In genomic region chr11:131638889-131639288, GRCh38 we compare ENCODE assay signal across 29 cellular contexts.
"Had no signal": no experiment of that assay in that cellular context is flagged by ENCODE, and none has a peak within 500 bp of the region (broad histone marks: within the 10 kb centered on the region; RNA-seq: fewer than 3 reads in every experiment).

No MANE protein-coding gene starts in this region.

- H3K36me3 Mint-ChIP-seq: naive thymus-derived CD8-positive, alpha-beta T cell; natural killer cell treated with Interleukin-12 subunit alpha and Interleukin-12 subunit beta and Interleukin-15 and Interleukin-18, amount 100 ng/mL, for 72 hours; stimulated activated naive B cell treated with anti-CD40 and anti-IgM and Interleukin-4, amounts not matched to agents 10 μg/mL and 1 μg/mL and 100 μg/mL, for 72 hours had no signal

- ATAC-seq: naive thymus-derived CD8-positive, alpha-beta T cell; natural killer cell treated with Interleukin-12 subunit alpha and Interleukin-12 subunit beta and Interleukin-15 and Interleukin-18, amount 100 ng/mL, for 72 hours; pancreas; right cardiac atrium; right lobe of liver; stimulated activated naive B cell treated with anti-CD40 and anti-IgM and Interleukin-4, amounts not matched to agents 10 μg/mL and 1 μg/mL and 100 μg/mL, for 72 hours had no signal

- H3K4me2 ChIP-seq: smooth muscle cell had no signal

- H3K36me3 ChIP-seq: neutrophil, pancreas, prostate gland, right lobe of liver, spleen, stomach, thoracic aorta, thyroid gland, tibial nerve, upper lobe of left lung, vagina had no signal

- H3K4me3 Mint-ChIP-seq: naive thymus-derived CD8-positive, alpha-beta T cell; natural killer cell treated with Interleukin-12 subunit alpha and Interleukin-12 subunit beta and Interleukin-15 and Interleukin-18, amount 100 ng/mL, for 72 hours; nephron progenitor cell; neural crest cell; stimulated activated naive B cell treated with anti-CD40 and anti-IgM and Interleukin-4, amounts not matched to agents 10 μg/mL and 1 μg/mL and 100 μg/mL, for 72 hours; stimulated activated naive CD8-positive, alpha-beta T cell treated with anti-CD3 and anti-CD28 coated beads, Interleukin-15, Interleukin-2, amounts not matched to agents 100 ng/mL and 50 ng/mL, for 24 hours had no signal

- H3K9me3 ChIP-seq: neutrophil, pancreas, prostate gland, right lobe of liver, spleen, stomach, thoracic aorta, thyroid gland, tibial nerve, upper lobe of left lung, vagina had no signal

- H3K27me3 Mint-ChIP-seq: natural killer cell treated with Interleukin-12 subunit alpha and Interleukin-12 subunit beta and Interleukin-15 and Interleukin-18, amount 100 ng/mL, for 72 hours; stimulated activated naive B cell treated with anti-CD40 and anti-IgM and Interleukin-4, amounts not matched to agents 10 μg/mL and 1 μg/mL and 100 μg/mL, for 72 hours; stimulated activated naive CD8-positive, alpha-beta T cell treated with anti-CD3 and anti-CD28 coated beads, Interleukin-15, Interleukin-2, amounts not matched to agents 100 ng/mL and 50 ng/mL, for 24 hours had no signal

- H3K9me3 Mint-ChIP-seq: natural killer cell treated with Interleukin-12 subunit alpha and Interleukin-12 subunit beta and Interleukin-15 and Interleukin-18, amount 100 ng/mL, for 72 hours; nephron progenitor cell; neural crest cell; stimulated activated naive B cell treated with anti-CD40 and anti-IgM and Interleukin-4, amounts not matched to agents 10 μg/mL and 1 μg/mL and 100 μg/mL, for 72 hours had no signal

- H3K27ac ChIP-seq: neutrophil, pancreas, prostate gland, right lobe of liver, skin epidermis, spleen, stomach, thoracic aorta, thyroid gland, tibial nerve, upper lobe of left lung, vagina had no signal

- DNase-seq: naive thymus-derived CD8-positive, alpha-beta T cell; nephron progenitor cell; nucleus accumbens; pancreas; retina; right cardiac atrium; right lobe of liver; spleen; stimulated activated CD4-positive, alpha-beta T cell treated with anti-CD3 and anti-CD28 coated beads, Interleukin-12 subunit alpha, Interleukin-12 subunit beta, amount 100 ng/mL, for 4 hours; stimulated activated CD4-positive, alpha-beta T cell treated with anti-CD3 and anti-CD28 coated beads, Interleukin-1b, Interleukin-23, amount 100 ng/mL, for 48 hours; stimulated activated CD4-positive, alpha-beta T cell treated with anti-CD3 and anti-CD28 coated beads, Interleukin-4, amount 100 ng/mL, for 1 hour; stimulated activated CD4-positive, alpha-beta T cell treated with anti-CD3 and anti-CD28 coated beads, Interleukin-4, amount 100 ng/mL, for 4 hours; stimulated activated CD8-positive, alpha-beta memory T cell treated with anti-CD3 and anti-CD28 coated beads, Interleukin-4, amount 100 ng/mL, for 48 hours; stimulated activated naive B cell treated with anti-CD40 and anti-IgM and Interleukin-4, amounts not matched to agents 10 μg/mL and 1 μg/mL and 100 μg/mL, for 72 hours; stimulated activated naive CD4-positive, alpha-beta T cell treated with Interleukin-2 at 50 U/mL for 16 hours; stomach; thyroid gland had no signal

- H3K27ac Mint-ChIP-seq: naive thymus-derived CD8-positive, alpha-beta T cell; natural killer cell treated with Interleukin-12 subunit alpha and Interleukin-12 subunit beta and Interleukin-15 and Interleukin-18, amount 100 ng/mL, for 72 hours; nephron progenitor cell; stimulated activated naive B cell treated with anti-CD40 and anti-IgM and Interleukin-4, amounts not matched to agents 10 μg/mL and 1 μg/mL and 100 μg/mL, for 72 hours; stimulated activated naive CD8-positive, alpha-beta T cell treated with anti-CD3 and anti-CD28 coated beads, Interleukin-15, Interleukin-2, amounts not matched to agents 100 ng/mL and 50 ng/mL, for 24 hours had no signal

- FAIRE-seq: pancreas, urothelium cell line had no signal

- H3K4me3 ChIP-seq: pancreas, prostate gland, right lobe of liver, skin epidermis, smooth muscle cell, spleen, stomach, thoracic aorta, thyroid gland, tibial nerve, upper lobe of left lung, vagina had no signal

- H3K4me1 Mint-ChIP-seq: naive thymus-derived CD8-positive, alpha-beta T cell; stimulated activated naive B cell treated with anti-CD40 and anti-IgM and Interleukin-4, amounts not matched to agents 10 μg/mL and 1 μg/mL and 100 μg/mL, for 72 hours had no signal

- H3K27me3 ChIP-seq: neutrophil, pancreas, right lobe of liver, spleen, stomach, thyroid gland, tibial nerve, upper lobe of left lung, vagina had no signal

- H3K4me1 ChIP-seq: pancreas, prostate gland, right lobe of liver, spleen, stomach, thyroid gland, tibial nerve, upper lobe of left lung, vagina had no signal
